Comparison of ENCODE assay signal across 8 cellular contexts in the genomic region with DNA sequence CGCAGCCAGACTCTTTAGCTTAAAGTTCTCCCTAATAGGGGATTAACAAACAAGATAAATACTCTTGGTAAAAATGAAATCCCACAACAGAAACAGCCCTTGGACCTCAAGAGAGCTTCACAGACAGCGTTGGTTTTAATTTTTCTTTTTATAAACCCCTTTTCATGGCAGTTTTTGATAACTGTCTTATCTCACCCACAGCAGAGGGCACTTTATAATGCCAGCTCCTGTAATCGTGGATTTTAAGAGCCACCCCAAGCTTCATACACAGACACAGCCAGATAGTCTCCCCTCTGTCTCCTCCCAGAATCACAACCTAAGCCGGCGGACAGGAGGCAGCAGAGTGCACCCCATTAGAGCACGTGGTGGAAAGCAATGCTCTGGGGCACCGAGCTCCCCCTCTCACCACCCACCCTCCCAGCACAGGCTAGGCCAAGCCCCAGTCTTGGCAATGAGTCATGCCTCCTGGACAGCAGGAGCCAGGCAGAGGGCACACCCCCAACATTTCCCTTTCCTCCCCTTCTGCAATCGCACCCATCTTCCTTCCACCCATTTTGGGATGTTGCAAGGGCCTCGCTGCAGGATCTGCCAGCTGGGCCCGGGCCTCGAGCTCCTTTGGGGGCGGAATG. TPM values are rescaled to one million over a fixed set of nuclear protein-coding genes. Genes with fewer than 3 reads are reported as not detected.
DNase-seq lines count a peak whose midpoint lies in the region; ATAC-seq and TF ChIP-seq lines count a peak whose summit lies in the region.

No MANE protein-coding gene starts in this region.

- 2% methylated on average over 12 of the region's 12 CpGs for WGBS in smooth muscle cell (ENCODE audit: low lambda C conversion rate)

- DNase-seq in Daoy (ENCODE audit: low read depth), result peak; percentile 97
- peak; percentile 88 to 96 for DNase-seq in SJSA1 (ENCODE audit: low read depth in 1 of 2, low spot score in 2 of 2)
- DNase-seq in chondrocyte (ENCODE audit: low spot score), result no peak
- peak; percentile 78 for DNase-seq in kidney epithelial cell (ENCODE audit: low read depth)
- peak; percentile 66 for DNase-seq in smooth muscle cell (lab: John Stamatoyannopoulos, UW; ENCODE audit: unreplicated experiment)
- no peak for DNase-seq in NCI-H2029 (lab: John Stamatoyannopoulos, UW)

- no peaks in the 10 kb centered on the region for H3K27me3 Mint-ChIP-seq in chondrocyte (ENCODE audit: low read depth)

- H3F3A ChIP-seq in smooth muscle cell (ENCODE audit: low read depth), result no peaks in the 10 kb centered on the region

- no peak overlapping the region for H2AFZ ChIP-seq in smooth muscle cell (ENCODE audit: low read depth)

- no peaks in the 10 kb centered on the region for H3K27me3 ChIP-seq in SJSA1 (replicated peaks)
- H3K27me3 ChIP-seq in kidney epithelial cell (ENCODE audit: control insufficient read depth, insufficient read depth, low read length), result no peaks in the 10 kb centered on the region
- H3K27me3 ChIP-seq in smooth muscle cell (ENCODE audit: low read depth), result no peaks in the 10 kb centered on the region

- H3K4me3 ChIP-seq in SJSA1, result peak overlapping the region; percentile 61
- H3K4me3 ChIP-seq in kidney epithelial cell (ENCODE audit: low read depth, low read length), result peak overlapping the region; percentile 74
- peak overlapping the region; percentile 80 for H3K4me3 ChIP-seq in smooth muscle cell

- peaks cover 44% of the 10 kb centered on the region for H3K36me3 Mint-ChIP-seq in chondrocyte (ENCODE audit: low read depth)

- peaks cover 50% of the 10 kb centered on the region for H3K4me1 ChIP-seq in SJSA1 (replicated peaks)
- peaks cover 53% of the 10 kb centered on the region for H3K4me1 ChIP-seq in smooth muscle cell (ENCODE audit: low read depth)

- H3K9me3 ChIP-seq in SJSA1 (replicated peaks) (no peaks in the 10 kb centered on the region), smooth muscle cell (replicated peaks; ENCODE audit: low read depth) (no peaks in the 10 kb centered on the region)

- H3K9me3 Mint-ChIP-seq in chondrocyte (ENCODE audit: low read depth), result no peaks in the 10 kb centered on the region

- peaks cover 68% of the 10 kb centered on the region for H3K79me2 ChIP-seq in smooth muscle cell (ENCODE audit: low read depth)

- peak overlapping the region; percentile 95 for H3K27ac Mint-ChIP-seq in chondrocyte (ENCODE audit: unreplicated experiment)

- ATAC-seq in GM19395 (IDR thresholded peaks at IDR 0.05; ENCODE audit: unreplicated experiment) (peak; percentile 32), HG03457 (IDR thresholded peaks at IDR 0.05; ENCODE audit: unreplicated experiment) (peak; percentile 31)

- H3K9ac ChIP-seq in smooth muscle cell (ENCODE audit: low read depth), result peak overlapping the region; percentile 73

- peak overlapping the region; percentile 98 for H3K4me3 Mint-ChIP-seq in chondrocyte (ENCODE audit: unreplicated experiment)

- H3K27ac ChIP-seq in SJSA1, result peak overlapping the region; percentile 44
- H3K27ac ChIP-seq in smooth muscle cell (ENCODE audit: low read depth), result peak overlapping the region; percentile 94

- H4K20me1 ChIP-seq in smooth muscle cell (ENCODE audit: low read depth), result peaks cover 69% of the 10 kb centered on the region

- peak overlapping the region; percentile 95 for H3K4me2 ChIP-seq in smooth muscle cell

- peaks cover 29% of the 10 kb centered on the region for H3K36me3 ChIP-seq in SJSA1
- H3K36me3 ChIP-seq in kidney epithelial cell (ENCODE audit: control insufficient read depth, insufficient read depth, low read length), result no peaks in the 10 kb centered on the region
- H3K36me3 ChIP-seq in smooth muscle cell (ENCODE audit: low read depth), result no peaks in the 10 kb centered on the region

- TF ChIP-seq CTCF in chondrocyte (IDR thresholded peaks at IDR 0.05), result peak; percentile 78
- peak; percentile 64 for TF ChIP-seq CTCF in kidney epithelial cell (IDR thresholded peaks at IDR 0.05; ENCODE audit: insufficient read depth, low read length, poor library complexity, severe bottlenecking)
- TF ChIP-seq CTCF in smooth muscle cell (IDR thresholded peaks at IDR 0.05; ENCODE audit: borderline replicate concordance, insufficient read depth, poor library complexity, severe bottlenecking), result peak; percentile 48

- H3K4me1 Mint-ChIP-seq in chondrocyte (ENCODE audit: low read depth), result peaks cover 56% of the 10 kb centered on the region

RNA-seq across cellular contexts. Expression of a gene that starts 2.5 kb away (rescaled TPM):
- total RNA-seq in Daoy (2014; rRNA removed; shearing (Covaris generic)), result 61.3 and 62.5 TPM in 2 replicates
- 40.4 and 40.9 TPM in 2 replicates for total RNA-seq in SJSA1 (2014; rRNA removed; shearing (Covaris generic))
- total RNA-seq in chondrocyte (161 to 510 TPM (median 505 TPM) in 3 replicates), kidney epithelial cell (132 and 150 TPM in 2 replicates), smooth muscle cell (126 and 135 TPM in 2 replicates)
- 45.0 and 73.6 TPM in 2 replicates for polyA plus RNA-seq in smooth muscle cell

Comparison
In these comparisons a context has a peak if more than half of its experiments do, and no peak if none do; other contexts are left out.
1. DNase-seq: peak in Daoy (single experiment), SJSA1 (2 of 2), kidney epithelial cell (single experiment) and smooth muscle cell (single experiment); none in chondrocyte (single experiment) and NCI-H2029 (single experiment).
2. Peak in every context shown above with its lines, with median percentiles within 50 percentile points of each other: H3K4me3 ChIP-seq and CTCF ChIP-seq.